Comparison of ENCODE assay signal across 1 cellular context in the genomic region with DNA sequence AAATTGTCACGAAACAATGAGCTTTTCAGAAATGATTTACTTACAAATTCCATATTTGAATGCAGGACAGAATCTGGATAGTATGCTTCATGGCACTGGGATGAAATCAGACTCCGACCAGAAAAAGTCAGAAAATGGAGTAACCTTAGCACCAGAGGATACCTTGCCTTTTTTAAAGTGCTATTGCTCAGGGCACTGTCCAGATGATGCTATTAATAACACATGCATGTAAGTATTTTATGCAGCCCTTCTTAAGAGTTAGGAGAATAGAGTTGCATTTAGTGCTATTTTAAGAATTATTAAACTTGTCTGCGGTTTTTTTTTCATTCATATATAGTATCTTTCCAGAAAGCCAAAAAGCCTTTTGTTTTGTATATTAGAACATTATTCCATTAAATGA.
TF ChIP-seq lines count a peak whose summit lies in the region.

No MANE protein-coding gene starts in this region.

TF ChIP-seq in SK-N-SH, 30 proteins besides CTCF, POLR2A, EP300 and RAD21 (continued from another document):
- TF ChIP-seq MXI1 (IDR thresholded peaks at IDR 0.05; ENCODE audit: low read depth, low read length) = no peak
